In the genomic region with DNA sequence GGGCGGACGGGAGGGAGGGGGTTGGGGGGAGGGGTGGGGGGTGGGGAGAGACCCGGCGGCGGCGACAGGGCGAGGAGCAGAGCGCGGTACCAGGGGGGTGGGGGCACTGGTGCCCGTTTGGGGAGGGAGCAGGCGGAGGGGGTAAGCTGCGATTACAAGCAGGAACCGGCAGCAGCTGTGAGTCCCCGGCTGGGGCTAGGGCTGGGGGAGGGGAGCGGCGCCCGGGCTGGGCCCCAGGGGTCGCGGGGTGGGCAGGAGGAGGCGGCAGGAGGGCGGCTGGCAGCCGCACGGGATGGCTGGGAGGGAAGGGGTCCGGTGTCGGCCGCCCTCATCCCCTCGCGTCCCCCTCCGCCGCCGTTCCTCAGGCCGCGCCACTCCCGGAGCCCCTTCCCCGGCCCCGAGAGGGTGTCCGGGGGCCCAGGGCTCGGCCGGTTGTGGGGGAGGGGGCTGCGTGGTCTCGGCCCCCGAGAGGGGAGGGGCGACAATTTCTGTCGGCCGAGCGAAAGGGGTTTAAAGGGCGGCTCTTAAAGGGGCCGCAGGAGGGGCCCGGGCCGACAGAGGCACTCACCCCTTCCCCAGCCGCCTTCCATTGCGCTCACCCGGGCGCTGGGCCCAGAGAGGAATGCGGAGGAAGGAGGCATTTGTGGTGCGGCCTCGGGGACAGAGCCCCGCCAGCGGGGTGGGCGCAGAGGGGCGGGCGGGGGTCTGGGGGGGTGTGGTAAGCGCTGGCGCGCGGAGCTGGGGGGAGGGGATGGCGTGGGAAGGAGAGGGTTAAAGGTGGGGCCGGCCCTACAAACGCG, we compare ENCODE assay signal across 8 cellular contexts. TPM values are rescaled to one million over a fixed set of nuclear protein-coding genes. Genes with fewer than 3 reads are reported as not detected.
DNase-seq lines count a peak whose midpoint lies in the region; ATAC-seq, FAIRE-seq and TF ChIP-seq lines count a peak whose summit lies in the region.

A gene with protein sequence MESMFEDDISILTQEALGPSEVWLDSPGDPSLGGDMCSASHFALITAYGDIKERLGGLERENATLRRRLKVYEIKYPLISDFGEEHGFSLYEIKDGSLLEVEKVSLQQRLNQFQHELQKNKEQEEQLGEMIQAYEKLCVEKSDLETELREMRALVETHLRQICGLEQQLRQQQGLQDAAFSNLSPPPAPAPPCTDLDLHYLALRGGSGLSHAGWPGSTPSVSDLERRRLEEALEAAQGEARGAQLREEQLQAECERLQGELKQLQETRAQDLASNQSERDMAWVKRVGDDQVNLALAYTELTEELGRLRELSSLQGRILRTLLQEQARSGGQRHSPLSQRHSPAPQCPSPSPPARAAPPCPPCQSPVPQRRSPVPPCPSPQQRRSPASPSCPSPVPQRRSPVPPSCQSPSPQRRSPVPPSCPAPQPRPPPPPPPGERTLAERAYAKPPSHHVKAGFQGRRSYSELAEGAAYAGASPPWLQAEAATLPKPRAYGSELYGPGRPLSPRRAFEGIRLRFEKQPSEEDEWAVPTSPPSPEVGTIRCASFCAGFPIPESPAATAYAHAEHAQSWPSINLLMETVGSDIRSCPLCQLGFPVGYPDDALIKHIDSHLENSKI (plus strand): TSS at position 144 of the 800 bp plus-strand sequence. CDS start 1,952 bp downstream, outside the sequence.

- no peak within 1 kb of the TSS for H3K27ac ChIP-seq in CD4-positive, alpha-beta T cell (ENCODE audit: low read depth, low read length)
- H3K27ac ChIP-seq in breast epithelium, result peak within 1 kb of the TSS; percentile 85 to 93
- peak within 1 kb of the TSS; percentile 89 to 99 (median 94) for H3K27ac ChIP-seq in spleen

- H3K4me1 ChIP-seq in breast epithelium, result peaks cover 0 to 3% of the 10 kb centered on the region in 2 donors
- peaks cover 6 to 89% (median 61%) of the 10 kb centered on the region in 6 donors for H3K4me1 ChIP-seq in spleen

- no peaks in the 10 kb centered on the region for H3K27me3 ChIP-seq in CD4-positive, alpha-beta T cell (ENCODE audit: control insufficient read depth, insufficient read depth, low read length)
- no peaks in the 10 kb centered on the region for H3K27me3 ChIP-seq in breast epithelium
- H3K27me3 ChIP-seq in spleen (replicated peaks in 1 of 7), result no peaks in the 10 kb centered on the region

- H3K27ac Mint-ChIP-seq in CD4-positive, alpha-beta T cell, result peak within 1 kb of the TSS; percentile 7
- peak within 1 kb of the TSS; percentile 64 to 85 (median 74) for H3K27ac Mint-ChIP-seq in IgD-negative memory B cell
- peak within 1 kb of the TSS; percentile 58 for H3K27ac Mint-ChIP-seq in T-helper 2 cell treated with Interferon-gamma antibody and Interleukin-4, amounts not matched to agents 5 μg/mL and 100 μg/mL, for 36 hours

- POLR2A ChIA-PET in CD4-positive, alpha-beta T cell (lab: Charles Lee), result interaction anchor here (0.6 to 2.2 kb wide), 7 partner anchors 12 to 48 kb away, joined by 3 to 5 read pairs (median 3); a partner anchor contains a TSS

- TF ChIP-seq POLR2A in breast epithelium (IDR thresholded peaks at IDR 0.05) (no peak), spleen (IDR thresholded peaks at IDR 0.05) (no peak), GM12891 (IDR thresholded peaks at IDR 0.05; ENCODE audit: low read depth, low read length) (no peak)

- FAIRE-seq in GM12891 (lab: Jason Lieb, UNC), result no peak

- TF ChIP-seq CTCF in CD4-positive, alpha-beta T cell (IDR thresholded peaks at IDR 0.05), result no peak
- no peak for TF ChIP-seq CTCF in breast epithelium (IDR thresholded peaks at IDR 0.05)
- no peak for TF ChIP-seq CTCF in spleen (IDR thresholded peaks at IDR 0.05 in 8 of 11, conservative IDR thresholded peaks at IDR 0.05 in 3 of 11)

- ATAC-seq in CD4-positive, alpha-beta T cell (ENCODE audit: poor library complexity), result peak; percentile 56
- ATAC-seq in HG03354 (IDR thresholded peaks at IDR 0.05; ENCODE audit: poor library complexity, severe bottlenecking, unreplicated experiment), result no peak

- peak within 1 kb of the TSS; percentile 93 to 98 (median 95) for H3K4me3 ChIP-seq in breast epithelium
- peak within 1 kb of the TSS; percentile 78 to 97 (median 89) for H3K4me3 ChIP-seq in spleen

- H3K9me3 ChIP-seq in CD4-positive, alpha-beta T cell (ENCODE audit: control insufficient read depth, low read length), result no peaks in the 10 kb centered on the region
- H3K9me3 ChIP-seq in breast epithelium, result no peaks in the 10 kb centered on the region
- H3K9me3 ChIP-seq in spleen, result no peaks in the 10 kb centered on the region

- no peaks in the 10 kb centered on the region for H3K9me3 Mint-ChIP-seq in CD4-positive, alpha-beta T cell
- H3K9me3 Mint-ChIP-seq in IgD-negative memory B cell, result no peaks in the 10 kb centered on the region
- H3K9me3 Mint-ChIP-seq in T-helper 2 cell treated with Interferon-gamma antibody and Interleukin-4, amounts not matched to agents 5 μg/mL and 100 μg/mL, for 36 hours, result no peaks in the 10 kb centered on the region

- peak within 1 kb of the TSS; percentile 91 for H3K4me3 Mint-ChIP-seq in CD4-positive, alpha-beta T cell
- H3K4me3 Mint-ChIP-seq in IgD-negative memory B cell, result peak within 1 kb of the TSS; percentile 88 to 96 (median 91)
- H3K4me3 Mint-ChIP-seq in T-helper 2 cell treated with Interferon-gamma antibody and Interleukin-4, amounts not matched to agents 5 μg/mL and 100 μg/mL, for 36 hours, result peak within 1 kb of the TSS; percentile 83

- CTCF ChIA-PET in CD4-positive, alpha-beta T cell (lab: Charles Lee), result no interaction called here

- peak in 9 of 10 experiments; percentile 26 to 59 (median 40) for DNase-seq in CD4-positive, alpha-beta T cell
- DNase-seq in T-helper 2 cell treated with Interferon-gamma antibody and Interleukin-4, amounts not matched to agents 5 μg/mL and 100 μg/mL, for 36 hours (ENCODE audit: low spot score), result no peak
- DNase-seq in breast epithelium (ENCODE audit: low spot score in 2 of 2) (no peak), iPS-NIHi7 (ENCODE audit: extremely low spot score) (peak; percentile 88), spleen (peak; percentile 92), GM12891 (ENCODE audit: insufficient read length, low spot score) (no peak)

- H3K36me3 ChIP-seq in breast epithelium (no peaks in the 10 kb centered on the region), spleen (peaks cover 0 to 29% (median 1%) of the 10 kb centered on the region in 6 donors)

- no peaks in the 10 kb centered on the region for H3K36me3 Mint-ChIP-seq in CD4-positive, alpha-beta T cell (ENCODE audit: low read depth)
- H3K36me3 Mint-ChIP-seq in IgD-negative memory B cell, result peaks cover 1% of the 10 kb centered on the region
- no peaks in the 10 kb centered on the region for H3K36me3 Mint-ChIP-seq in T-helper 2 cell treated with Interferon-gamma antibody and Interleukin-4, amounts not matched to agents 5 μg/mL and 100 μg/mL, for 36 hours (ENCODE audit: low read depth)

- H3K27me3 Mint-ChIP-seq in CD4-positive, alpha-beta T cell, result no peaks in the 10 kb centered on the region
- no peaks in the 10 kb centered on the region for H3K27me3 Mint-ChIP-seq in IgD-negative memory B cell
- peaks cover 14% of the 10 kb centered on the region for H3K27me3 Mint-ChIP-seq in T-helper 2 cell treated with Interferon-gamma antibody and Interleukin-4, amounts not matched to agents 5 μg/mL and 100 μg/mL, for 36 hours (ENCODE audit: low read depth)

- intact Hi-C loops in CD4-positive, alpha-beta T cell (cut with DNase I, micrococcal nuclease), result no loop called here
- intact Hi-C loops in breast epithelium (cut with DNase I; ENCODE audit: low total_unique reads) (no loop called here), spleen (cut with DNase I; ENCODE audit: low total_unique reads) (loop anchor here (10.0 kb wide), 1 partner anchor 101 kb away; no protein-coding TSS in a partner anchor)

- WGBS in spleen, 5 donors, result 0 to 1% (median 1%) methylated on average over 41 to 68 of the region's 70 CpGs

- peaks cover 22% of the 10 kb centered on the region for H3K4me1 Mint-ChIP-seq in CD4-positive, alpha-beta T cell (ENCODE audit: low read depth)
- peaks cover 14 to 21% (median 17%) of the 10 kb centered on the region in 3 donors for H3K4me1 Mint-ChIP-seq in IgD-negative memory B cell
- H3K4me1 Mint-ChIP-seq in T-helper 2 cell treated with Interferon-gamma antibody and Interleukin-4, amounts not matched to agents 5 μg/mL and 100 μg/mL, for 36 hours (ENCODE audit: low read depth), result peaks cover 23% of the 10 kb centered on the region

TF ChIP-seq in GM12891, 5 proteins besides CTCF, POLR2A, EP300 and RAD21:
- TF ChIP-seq POU2F2 (IDR thresholded peaks at IDR 0.05; ENCODE audit: low read depth, low read length), result no peak

RNA-seq across cellular contexts. Expression of the gene that starts here (rescaled TPM):
- total RNA-seq in CD4-positive, alpha-beta T cell, result 1 to 10 TPM; 2.4 to 3.0 TPM
- polyA plus RNA-seq in IgD-negative memory B cell, result 0.24 TPM
- 10 to 100 TPM in 1 of 3 donors, 1 to 10 TPM in 2; 4.5 to 11.5 (median 8.3) TPM for total RNA-seq in breast epithelium
- 10 to 100 TPM; 11.6 to 28.0 (median 19.6) TPM for total RNA-seq in spleen
- polyA plus RNA-seq in spleen, result 10 to 100 TPM in 2 of 3 donors, 1 to 10 TPM in 1; 3.8 to 25.7 (median 10.2) TPM
- polyA plus RNA-seq in GM12891 (2012; ENCODE audit: low read depth, missing spikeins), result 0.73 TPM

Comparison
In these comparisons a context has a peak if more than half of its experiments do, and no peak if none do; other contexts are left out.
1. DNase-seq: peak in CD4-positive, alpha-beta T cell (9 of 10), iPS-NIHi7 (single experiment) and spleen (single experiment); none in T-helper 2 cell treated with Interferon-gamma antibody and Interleukin-4, amounts not matched to agents 5 μg/mL and 100 μg/mL, for 36 hours (single experiment), breast epithelium (0 of 2) and GM12891 (single experiment).
2. H3K27ac Mint-ChIP-seq: peak in every context shown above with its lines; median percentile 74 in IgD-negative memory B cell; 58 in T-helper 2 cell treated with Interferon-gamma antibody and Interleukin-4, amounts not matched to agents 5 μg/mL and 100 μg/mL, for 36 hours; 7 in CD4-positive, alpha-beta T cell.
3. Peak in every context shown above with its lines, with median percentiles within 50 percentile points of each other: H3K4me3 Mint-ChIP-seq.